Comparison of ENCODE assay signal across 8 cellular contexts in the genomic region with DNA sequence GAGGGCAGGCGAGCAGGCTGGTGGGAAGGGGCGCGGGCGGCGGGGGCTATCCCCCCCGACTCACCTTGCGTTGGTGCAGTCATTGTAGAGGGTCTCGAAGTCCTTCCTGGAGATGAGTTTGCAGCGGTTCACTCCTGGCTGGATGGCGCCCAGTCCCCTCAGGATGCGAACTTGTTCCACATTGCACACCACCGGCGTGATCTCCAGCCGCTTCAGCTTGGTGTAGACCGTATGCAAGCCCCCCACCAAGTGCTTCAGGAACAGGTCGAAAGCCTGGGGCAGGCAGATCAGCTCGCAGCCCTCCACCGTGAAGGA. TPM values are rescaled to one million over a fixed set of nuclear protein-coding genes. Genes with fewer than 3 reads are reported as not detected.
DNase-seq lines count a peak whose midpoint lies in the region; ATAC-seq, FAIRE-seq and TF ChIP-seq lines count a peak whose summit lies in the region.

No MANE protein-coding gene starts in this region.

- dilution Hi-C loops in endothelial cell of umbilical vein (cut with MboI; ENCODE audit: extremely low pct_ligation_motif_present, low sequenced_read_pairs): no loop called here

- peak overlapping the region; percentile 72 for H3K9ac ChIP-seq in endothelial cell of umbilical vein (replicated peaks; ENCODE audit: extremely low read depth, insufficient read depth, low read length)
- H3K9ac ChIP-seq in Karpas-422 (ENCODE audit: low read length): no peak overlapping the region

- H3K4me2 ChIP-seq in endothelial cell of umbilical vein (ENCODE audit: insufficient read depth, low read length) (peak overlapping the region; percentile 70), Karpas-422 (ENCODE audit: low read depth, low read length, poor library complexity, severe bottlenecking) (no peak overlapping the region)

- intact Hi-C loops in endothelial cell of umbilical vein (cut with micrococcal nuclease): loop anchor here (2.0 to 10.0 kb wide), 10 partner anchors 75 to 1241 kb away; no protein-coding TSS in a partner anchor

- no peaks in the 10 kb centered on the region for H3K9me3 Mint-ChIP-seq in natural killer cell treated with Interleukin-12 subunit alpha and Interleukin-12 subunit beta and Interleukin-15 and Interleukin-18, amount 100 ng/mL, for 72 hours

- H3K36me3 Mint-ChIP-seq in natural killer cell treated with Interleukin-12 subunit alpha and Interleukin-12 subunit beta and Interleukin-15 and Interleukin-18, amount 100 ng/mL, for 72 hours: no peaks in the 10 kb centered on the region

- H3K36me3 ChIP-seq in endothelial cell of umbilical vein (ENCODE audit: control insufficient read depth in 2 of 2, extremely low read depth in 1 of 2, insufficient read depth in 2 of 2, low read length in 2 of 2) (no peaks in the 10 kb centered on the region), Karpas-422 (ENCODE audit: insufficient read depth, low read length) (no peaks in the 10 kb centered on the region)

- H3K4me1 ChIP-seq in endothelial cell of umbilical vein (ENCODE audit: control insufficient read depth, extremely low read depth, insufficient read depth, low read length): peaks cover 5% of the 10 kb centered on the region
- H3K4me1 ChIP-seq in Karpas-422 (ENCODE audit: low read length): no peaks in the 10 kb centered on the region

- POLR2A ChIA-PET in endothelial cell of umbilical vein (lab: Charles Lee): no interaction called here

- no peak for TF ChIP-seq CTCF in endothelial cell of umbilical vein (IDR thresholded peaks at IDR 0.05; ENCODE audit: extremely low read depth in 1 of 2, insufficient read depth in 1 of 2, low read depth in 1 of 2, low read length in 2 of 2)

- H3K9me3 ChIP-seq in endothelial cell of umbilical vein (replicated peaks; ENCODE audit: control insufficient read depth, insufficient read depth, low read length) (no peaks in the 10 kb centered on the region), Karpas-422 (ENCODE audit: low read length) (no peaks in the 10 kb centered on the region; the same call in 1 of the 2 replicates)

- H3K79me2 ChIP-seq in endothelial cell of umbilical vein (ENCODE audit: control insufficient read depth, insufficient read depth, low read length) (no peaks in the 10 kb centered on the region), Karpas-422 (ENCODE audit: low read length) (no peaks in the 10 kb centered on the region)

- no peak overlapping the region for H3K27ac Mint-ChIP-seq in natural killer cell treated with Interleukin-12 subunit alpha and Interleukin-12 subunit beta and Interleukin-15 and Interleukin-18, amount 100 ng/mL, for 72 hours

- peaks cover 0 to 4% of the 10 kb centered on the region in 2 experiments for H3K27me3 ChIP-seq in endothelial cell of umbilical vein (ENCODE audit: control insufficient read depth in 2 of 2, insufficient read depth in 2 of 2, low read length in 2 of 2)
- H3K27me3 ChIP-seq in Karpas-422 (ENCODE audit: low read length): no peaks in the 10 kb centered on the region

- no peaks in the 10 kb centered on the region for H3K9me1 ChIP-seq in endothelial cell of umbilical vein (replicated peaks; ENCODE audit: control insufficient read depth, extremely low read depth, insufficient read depth, low read length)

- peak; percentile 7 for ATAC-seq in GM18868 (IDR thresholded peaks at IDR 0.05; ENCODE audit: unreplicated experiment)
- ATAC-seq in natural killer cell treated with Interleukin-12 subunit alpha and Interleukin-12 subunit beta and Interleukin-15 and Interleukin-18, amount 100 ng/mL, for 72 hours: peak; percentile 13 to 15

- peak overlapping the region; percentile 72 for H2AFZ ChIP-seq in endothelial cell of umbilical vein (ENCODE audit: low read depth, low read length)
- no peak overlapping the region for H2AFZ ChIP-seq in Karpas-422 (ENCODE audit: low read length)

- no peak for FAIRE-seq in endothelial cell of umbilical vein (lab: Jason Lieb, UNC)

- H3K4me3 ChIP-seq in endothelial cell of umbilical vein (replicated peaks in 1 of 3; ENCODE audit: insufficient read depth in 1 of 3, low read depth in 1 of 3, low read length in 3 of 3) (peak overlapping the region; percentile 44 to 98 (median 72)), Karpas-422 (ENCODE audit: low read length) (no peak overlapping the region)

- no TSS peak for BruUV-seq in endothelial cell of umbilical vein (replicated peaks; lab: Mats Ljungman, UMichigan)

- no peak overlapping the region for H3K4me3 Mint-ChIP-seq in natural killer cell treated with Interleukin-12 subunit alpha and Interleukin-12 subunit beta and Interleukin-15 and Interleukin-18, amount 100 ng/mL, for 72 hours

- peaks cover 39 to 42% of the 10 kb centered on the region in 2 donors for H3K27me3 Mint-ChIP-seq in natural killer cell treated with Interleukin-12 subunit alpha and Interleukin-12 subunit beta and Interleukin-15 and Interleukin-18, amount 100 ng/mL, for 72 hours

- H3K4me1 Mint-ChIP-seq in natural killer cell treated with Interleukin-12 subunit alpha and Interleukin-12 subunit beta and Interleukin-15 and Interleukin-18, amount 100 ng/mL, for 72 hours (ENCODE audit: low read depth in 2 of 2): peaks cover 10 to 15% of the 10 kb centered on the region in 2 donors

- H4K20me1 ChIP-seq in endothelial cell of umbilical vein (replicated peaks; ENCODE audit: control insufficient read depth, extremely low read depth, insufficient read depth, low read length): no peaks in the 10 kb centered on the region
- H4K20me1 ChIP-seq in Karpas-422 (ENCODE audit: insufficient read depth, low read depth, low read length): no peaks in the 10 kb centered on the region

- DNase-seq in NCI-H526 treated with DMSO at 0.1 percent for 48 hours (lab: John Stamatoyannopoulos, UW) (peak; percentile 51), endothelial cell of umbilical vein (ENCODE audit: low read depth, low spot score) (no peak), globus pallidus (ENCODE audit: low spot score) (no peak), middle frontal gyrus (ENCODE audit: extremely low spot score, low spot score) (no peak), MV-4-11 (lab: John Stamatoyannopoulos, UW) (no peak), Karpas-422 (no peak)
- DNase-seq in natural killer cell treated with Interleukin-12 subunit alpha and Interleukin-12 subunit beta and Interleukin-15 and Interleukin-18, amount 100 ng/mL, for 72 hours (ENCODE audit: low spot score): no peak

- no peaks in the 10 kb centered on the region for H3K9me2 ChIP-seq in Karpas-422 (replicated peaks; ENCODE audit: insufficient read depth, low read length)

- CTCF ChIA-PET in endothelial cell of umbilical vein (lab: Charles Lee): interaction anchor here (1.6 to 4.9 kb wide), 2 partner anchors 13 to 240 kb away, joined by 4 to 25 read pairs; no protein-coding TSS in a partner anchor

- no peak overlapping the region for H3K27ac ChIP-seq in endothelial cell of umbilical vein (ENCODE audit: insufficient read depth, low read depth, low read length)
- H3K27ac ChIP-seq in Karpas-422 (ENCODE audit: low read length): no peak overlapping the region

- TF ChIP-seq POLR2A in endothelial cell of umbilical vein (IDR thresholded peaks at IDR 0.05; ENCODE audit: low read depth, low read length): no peak

TF ChIP-seq in endothelial cell of umbilical vein, 7 proteins besides CTCF, POLR2A, EP300 and RAD21:
- TF ChIP-seq JUN (IDR thresholded peaks at IDR 0.05; ENCODE audit: borderline replicate concordance, insufficient read depth, insufficient read length, low read depth) (no peak), EZH2 (IDR thresholded peaks at IDR 0.05; ENCODE audit: borderline replicate concordance, low read depth, low read length, severe bottlenecking) (no peak), FOS (IDR thresholded peaks at IDR 0.05; ENCODE audit: borderline replicate concordance, insufficient read depth, low read length) (no peak), GATA2 (IDR thresholded peaks at IDR 0.05; ENCODE audit: insufficient read depth, insufficient read length, low read depth, low read length) (no peak), POLR2AphosphoS5 (IDR thresholded peaks at IDR 0.05; ENCODE audit: insufficient read depth, low read depth, low read length) (no peak), MAX (IDR thresholded peaks at IDR 0.05; ENCODE audit: insufficient read depth, insufficient read length) (no peak), MYC (IDR thresholded peaks at IDR 0.05; ENCODE audit: low read depth, low read length) (no peak)

RNA-seq across cellular contexts. Expression of gene DACH1, which starts 1.2 kb away (rescaled TPM):
- 24.0 and 28.3 TPM in 2 replicates for total RNA-seq in endothelial cell of umbilical vein
- 8.3 and 8.6 TPM in 2 replicates for polyA plus RNA-seq in endothelial cell of umbilical vein
- polyA plus RNA-seq in endothelial cell of umbilical vein (2011; cell fraction: cytosol; rRNA removed): 5.9 and 6.4 TPM in 2 replicates
- polyA plus RNA-seq in endothelial cell of umbilical vein (2011; cell fraction: nucleus; rRNA removed): 11.7 and 13.7 TPM in 2 replicates
- 3.0 and 3.5 TPM in 2 replicates for polyA plus RNA-seq in endothelial cell of umbilical vein (2012)
- 27.3 and 27.8 TPM in 2 replicates for polyA minus RNA-seq in endothelial cell of umbilical vein
- polyA minus RNA-seq in endothelial cell of umbilical vein (2011; cell fraction: cytosol; rRNA and poly(A)+ RNA removed): not detected
- polyA minus RNA-seq in endothelial cell of umbilical vein (2011; cell fraction: nucleus; rRNA and poly(A)+ RNA removed): 48.8 and 64.5 TPM in 2 replicates
- under 1 TPM in 1 of 2 donors, not detected in 1; 0.42 TPM for total RNA-seq in natural killer cell treated with Interleukin-12 subunit alpha and Interleukin-12 subunit beta and Interleukin-15 and Interleukin-18, amount 100 ng/mL, for 72 hours
- total RNA-seq in Karpas-422 (2014; rRNA removed; shearing (Covaris generic); ENCODE audit: low replicate concordance): not detected in 2 replicates

Comparison
In these comparisons a context has a peak if more than half of its experiments do, and no peak if none do; other contexts are left out.
1. RNA of gene DACH1, which starts 1.2 kb away (total RNA-seq): 24.0 to 28.3 TPM in endothelial cell of umbilical vein; 0.42 TPM in natural killer cell treated with Interleukin-12 subunit alpha and Interleukin-12 subunit beta and Interleukin-15 and Interleukin-18, amount 100 ng/mL, for 72 hours and not detected in Karpas-422; every median in the first group is over 10 times any median in the second.